1 cellular context compared by ENCODE assay signal in the genomic region with DNA sequence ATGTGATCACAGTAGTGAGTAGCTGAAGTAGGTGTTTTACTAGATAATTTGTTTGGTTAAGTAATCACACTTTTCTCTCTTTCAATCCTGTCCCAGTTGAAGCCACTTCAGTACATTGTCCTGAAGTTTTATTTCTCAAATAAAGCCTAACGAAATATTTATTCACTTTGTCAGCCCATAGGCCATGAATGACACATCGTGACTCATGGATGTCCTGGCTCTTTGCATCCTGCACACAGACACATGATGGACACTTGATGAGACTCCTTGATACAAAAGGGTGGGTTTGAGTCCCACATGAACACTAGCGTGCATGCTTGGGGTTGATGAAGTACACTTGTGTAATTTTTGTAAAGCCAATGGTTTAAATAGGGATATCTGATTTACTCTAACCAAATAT.
TF ChIP-seq lines count a peak whose summit lies in the region.

No MANE protein-coding gene starts in this region.

TF ChIP-seq in H1, 55 proteins besides CTCF, POLR2A, EP300 and RAD21 (continued from another document):
- TF ChIP-seq SRF (IDR thresholded peaks at IDR 0.05; ENCODE audit: low read depth, low read length) (no peak), CBX5 (IDR thresholded peaks at IDR 0.05; ENCODE audit: low read depth, low read length) (no peak), PHF8 (conservative IDR thresholded peaks at IDR 0.05; ENCODE audit: low read depth, low read length) (no peak), MAX (IDR thresholded peaks at IDR 0.05) (no peak), MAFK (IDR thresholded peaks at IDR 0.05; ENCODE audit: low read depth, low read length) (no peak)
- TF ChIP-seq, protein P1, sequence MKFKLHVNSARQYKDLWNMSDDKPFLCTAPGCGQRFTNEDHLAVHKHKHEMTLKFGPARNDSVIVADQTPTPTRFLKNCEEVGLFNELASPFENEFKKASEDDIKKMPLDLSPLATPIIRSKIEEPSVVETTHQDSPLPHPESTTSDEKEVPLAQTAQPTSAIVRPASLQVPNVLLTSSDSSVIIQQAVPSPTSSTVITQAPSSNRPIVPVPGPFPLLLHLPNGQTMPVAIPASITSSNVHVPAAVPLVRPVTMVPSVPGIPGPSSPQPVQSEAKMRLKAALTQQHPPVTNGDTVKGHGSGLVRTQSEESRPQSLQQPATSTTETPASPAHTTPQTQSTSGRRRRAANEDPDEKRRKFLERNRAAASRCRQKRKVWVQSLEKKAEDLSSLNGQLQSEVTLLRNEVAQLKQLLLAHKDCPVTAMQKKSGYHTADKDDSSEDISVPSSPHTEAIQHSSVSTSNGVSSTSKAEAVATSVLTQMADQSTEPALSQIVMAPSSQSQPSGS (IDR thresholded peaks at IDR 0.05; ENCODE audit: low read length) = no peak
